ENCODE assay signal across 8 cellular contexts in the genomic region with DNA sequence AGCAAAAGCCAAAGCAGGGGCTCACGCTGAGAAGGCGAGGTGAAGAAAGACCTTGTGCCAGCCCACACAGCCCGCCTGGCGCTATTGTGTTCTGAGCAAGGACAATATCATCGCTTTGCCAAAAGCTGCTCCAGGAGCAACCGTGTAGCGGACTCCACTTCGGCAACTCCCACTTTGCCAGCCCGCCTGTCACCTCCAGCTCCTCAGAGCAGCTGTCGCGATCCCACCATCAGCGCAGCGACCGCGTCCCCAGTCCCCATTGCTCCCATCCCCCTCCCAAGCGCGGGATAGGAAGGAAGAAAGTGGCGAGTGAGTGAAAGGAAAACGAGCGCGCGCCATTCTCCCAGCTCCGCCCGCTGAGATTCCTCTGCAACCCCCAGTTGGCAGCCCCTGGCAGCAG. TPM values are rescaled to one million over a fixed set of nuclear protein-coding genes. Genes with fewer than 3 reads are reported as not detected.
DNase-seq lines count a peak whose midpoint lies in the region; ATAC-seq and TF ChIP-seq lines count a peak whose summit lies in the region.

No MANE protein-coding gene starts in this region.

- no peak for DNase-seq in Jurkat, Clone E6-1 (ENCODE audit: low read depth, low spot score)
- DNase-seq in activated T-cell treated with anti-CD3 and anti-CD28 coated beads for 4 hours (peak; percentile 0), fibroblast of peridontal ligament (ENCODE audit: extremely low read depth) (peak; percentile 2), tibial nerve (ENCODE audit: low spot score in 2 of 2) (peak in 1 of 2 donors; percentile 4), LoVo (ENCODE audit: low spot score) (no peak)
- peak; percentile 4 to 28 (median 22) for DNase-seq in naive thymus-derived CD4-positive, alpha-beta T cell

- H3K4me1 ChIP-seq in naive thymus-derived CD4-positive, alpha-beta T cell (ENCODE audit: control insufficient read depth in 2 of 2, insufficient read depth in 2 of 2, low read length in 2 of 2): peaks cover 3 to 11% of the 10 kb centered on the region in 2 donors
- H3K4me1 ChIP-seq in tibial nerve: no peaks in the 10 kb centered on the region

- no peaks in the 10 kb centered on the region for H3K27me3 Mint-ChIP-seq in naive thymus-derived CD4-positive, alpha-beta T cell

- POLR2A ChIA-PET in naive thymus-derived CD4-positive, alpha-beta T cell (lab: Charles Lee): interaction anchor here (0.6 to 2.8 kb wide), 4 partner anchors 9 to 552 kb away, joined by 3 to 25 read pairs (median 3); a partner anchor contains a TSS

- no peak for TF ChIP-seq CTCF in tibial nerve (IDR thresholded peaks at IDR 0.05)

- CTCF ChIA-PET in naive thymus-derived CD4-positive, alpha-beta T cell (lab: Charles Lee): interaction anchor here (1.2 kb wide), 1 partner anchor 49 kb away, joined by 3 read pairs; no protein-coding TSS in a partner anchor

- intact Hi-C loops in naive thymus-derived CD4-positive, alpha-beta T cell (cut with micrococcal nuclease): loop anchor here (5.0 kb wide), 5 partner anchors 218 to 1752 kb away; a partner anchor contains a TSS

- H3K27ac Mint-ChIP-seq in naive thymus-derived CD4-positive, alpha-beta T cell: peak overlapping the region; percentile 58 to 92 (median 88)

- ATAC-seq in GM18868 (IDR thresholded peaks at IDR 0.05; ENCODE audit: unreplicated experiment) (peak; percentile 33), GM21576 (IDR thresholded peaks at IDR 0.05; ENCODE audit: unreplicated experiment) (no peak)
- peak; percentile 36 for ATAC-seq in naive thymus-derived CD4-positive, alpha-beta T cell

- H3K4me3 Mint-ChIP-seq in naive thymus-derived CD4-positive, alpha-beta T cell: peak overlapping the region; percentile 87 to 99 (median 96)

- H3K27me3 ChIP-seq in naive thymus-derived CD4-positive, alpha-beta T cell (ENCODE audit: control insufficient read depth in 2 of 2, insufficient read depth in 2 of 2, low read length in 2 of 2): no peaks in the 10 kb centered on the region
- H3K27me3 ChIP-seq in tibial nerve: no peaks in the 10 kb centered on the region

- 1 to 38% methylated on average over 24 of the region's 24 CpGs for WGBS in tibial nerve, 2 donors

- peaks cover 2 to 41% (median 29%) of the 10 kb centered on the region in 7 donors for H3K4me1 Mint-ChIP-seq in naive thymus-derived CD4-positive, alpha-beta T cell

- TF ChIP-seq EP300 in tibial nerve (IDR thresholded peaks at IDR 0.05): no peak

- no peak for TF ChIP-seq POLR2A in tibial nerve (IDR thresholded peaks at IDR 0.05)

- H3K9me3 ChIP-seq in naive thymus-derived CD4-positive, alpha-beta T cell (ENCODE audit: control insufficient read depth in 2 of 3, low read length in 3 of 3): no peaks in the 10 kb centered on the region
- H3K9me3 ChIP-seq in tibial nerve: no peaks in the 10 kb centered on the region

- H3K9me3 Mint-ChIP-seq in naive thymus-derived CD4-positive, alpha-beta T cell: peaks cover 0 to 17% (median 4%) of the 10 kb centered on the region in 11 donors

- H3K36me3 ChIP-seq in naive thymus-derived CD4-positive, alpha-beta T cell (ENCODE audit: control insufficient read depth in 2 of 3, insufficient read depth in 3 of 3, low read length in 3 of 3): no peaks in the 10 kb centered on the region
- H3K36me3 ChIP-seq in tibial nerve: no peaks in the 10 kb centered on the region

- peaks cover 0 to 23% (median 16%) of the 10 kb centered on the region in 5 donors for H3K36me3 Mint-ChIP-seq in naive thymus-derived CD4-positive, alpha-beta T cell

- H3K4me3 ChIP-seq in Jurkat, Clone E6-1 (ENCODE audit: low read length): peak overlapping the region; percentile 77
- H3K4me3 ChIP-seq in naive thymus-derived CD4-positive, alpha-beta T cell (ENCODE audit: low read length): peak overlapping the region; percentile 62
- H3K4me3 ChIP-seq in tibial nerve: peak overlapping the region; percentile 34 to 61 (median 52)

- H3K27ac ChIP-seq in naive thymus-derived CD4-positive, alpha-beta T cell (ENCODE audit: low read depth, low read length): peak overlapping the region; percentile 60
- peak overlapping the region in 1 of 4 donors; percentile 52 for H3K27ac ChIP-seq in tibial nerve

RNA-seq across cellular contexts. Expression of a gene that starts 0.8 kb away (rescaled TPM):
- 20.2 TPM for polyA plus RNA-seq in Jurkat, Clone E6-1 (2012; ENCODE audit: insufficient read depth, insufficient read length)
- total RNA-seq in naive thymus-derived CD4-positive, alpha-beta T cell: 10 to 100 TPM; 11.5 to 22.9 (median 12.9) TPM
- polyA plus RNA-seq in naive thymus-derived CD4-positive, alpha-beta T cell: 10 to 100 TPM; 18.3 to 19.4 TPM
- 10 to 100 TPM in 3 of 4 donors, 1 to 10 TPM in 1; 8.5 to 22.2 (median 12.6) TPM for total RNA-seq in tibial nerve

RNA-seq across cellular contexts. Expression of a gene that starts 59.1 kb away (rescaled TPM):
- polyA plus RNA-seq in Jurkat, Clone E6-1 (2012; ENCODE audit: insufficient read depth, insufficient read length): 1.4 TPM
- 10 to 100 TPM in 1 of 5 experiments, 1 to 10 TPM in 4; 2.0 to 10.1 (median 2.7) TPM for total RNA-seq in naive thymus-derived CD4-positive, alpha-beta T cell
- polyA plus RNA-seq in naive thymus-derived CD4-positive, alpha-beta T cell: 1 to 10 TPM in 1 of 2 donors, under 1 TPM in 1; 0.40 to 2.4 TPM
- total RNA-seq in tibial nerve: 1 to 10 TPM; 2.5 to 3.6 (median 2.9) TPM

Comparison
In these comparisons a context has a peak if more than half of its experiments do, and no peak if none do; other contexts are left out.
1. DNase-seq: peak in activated T-cell treated with anti-CD3 and anti-CD28 coated beads for 4 hours (single experiment), fibroblast of peridontal ligament (single experiment) and naive thymus-derived CD4-positive, alpha-beta T cell (9 of 9); none in Jurkat, Clone E6-1 (single experiment) and LoVo (single experiment).
2. Peak in every context shown above with its lines, with median percentiles within 50 percentile points of each other: H3K4me3 ChIP-seq.